8 cellular contexts compared by ENCODE assay signal in genomic region chr19:8832132-8833021, GRCh38. TPM values are rescaled to one million over a fixed set of nuclear protein-coding genes. Genes with fewer than 3 reads are reported as not detected.
DNase-seq lines count a peak whose midpoint lies in the region; ATAC-seq and TF ChIP-seq lines count a peak whose summit lies in the region.

TSS of gene MBD3L1 (plus strand) at chr19:8832377. CDS start at chr19:8842679, 10,302 bp downstream.
TSS of gene ZNF558 (minus strand) at chr19:8832304. CDS start at chr19:8822659, 9,645 bp downstream.

- H2AFZ ChIP-seq in KMS-11 (ENCODE audit: low read depth), result peak within 1 kb of the TSS; percentile 88

- peak within 1 kb of the TSS; percentile 85 for H3K9ac ChIP-seq in KMS-11

- peaks cover 4% of the 10 kb centered on the region for H3K4me1 ChIP-seq in KMS-11 (ENCODE audit: low read depth, poor library complexity, severe bottlenecking)

- ATAC-seq in GM21717 (IDR thresholded peaks at IDR 0.05; ENCODE audit: unreplicated experiment), result peak; percentile 85
- ATAC-seq in natural killer cell treated with Interleukin-12 subunit alpha and Interleukin-12 subunit beta and Interleukin-15 and Interleukin-18, amount 100 ng/mL, for 72 hours, result peak; percentile 96
- peak; percentile 94 for ATAC-seq in stimulated activated naive CD8-positive, alpha-beta T cell treated with anti-CD3 and anti-CD28 coated beads, Interleukin-15, Interleukin-2, amounts not matched to agents 100 U/mL and 50 U/mL, for 24 hours

- peak within 1 kb of the TSS; percentile 82 for H3K4me3 Mint-ChIP-seq in natural killer cell treated with Interleukin-12 subunit alpha and Interleukin-12 subunit beta and Interleukin-15 and Interleukin-18, amount 100 ng/mL, for 72 hours

- H3K4me2 ChIP-seq in KMS-11, result peak within 1 kb of the TSS; percentile 71

- H3K27me3 ChIP-seq in KMS-11 (ENCODE audit: insufficient read depth, low read depth), result peaks cover 19% of the 10 kb centered on the region; the same call in 1 of the 2 replicates

- no peak within 1 kb of the TSS for H3K4me3 ChIP-seq in KMS-11 (IDR thresholded peaks at IDR 0.05; ENCODE audit: insufficient read depth, low read depth, low read length)

- peak; percentile 82 for DNase-seq in DMS114 treated with DMSO at 0.1 percent for 48 hours (lab: John Stamatoyannopoulos, UW; ENCODE audit: unreplicated experiment)
- peak; percentile 97 for DNase-seq in RPMI7951 (ENCODE audit: low read depth)
- DNase-seq in activated T-helper 9 cell treated with anti-CD3 and anti-CD28 coated beads, Interleukin-2, amount 50 U/mL, for 16 hours (ENCODE audit: low read depth), result peak; percentile 99
- DNase-seq in fibroblast of peridontal ligament (ENCODE audit: extremely low read depth), result peak; percentile 97
- peak; percentile 99 for DNase-seq in natural killer cell treated with Interleukin-12 subunit alpha and Interleukin-12 subunit beta and Interleukin-15 and Interleukin-18, amount 100 ng/mL, for 72 hours (ENCODE audit: low spot score)
- peak; percentile 99 for DNase-seq in stimulated activated naive CD8-positive, alpha-beta T cell treated with anti-CD3 and anti-CD28 coated beads, Interleukin-15, Interleukin-2, amounts not matched to agents 100 U/mL and 50 U/mL, for 24 hours

- peak within 1 kb of the TSS; percentile 91 for H3K27ac ChIP-seq in KMS-11

- TF ChIP-seq CTCF in KMS-11 (conservative IDR thresholded peaks at IDR 0.05; ENCODE audit: low read depth, low read length), result no peak

- no peaks in the 10 kb centered on the region for H4K20me1 ChIP-seq in KMS-11 (ENCODE audit: insufficient read depth)

- H3K79me2 ChIP-seq in KMS-11 (ENCODE audit: insufficient read depth, low read depth), result no peaks in the 10 kb centered on the region

- no peaks in the 10 kb centered on the region for H3K36me3 ChIP-seq in KMS-11 (ENCODE audit: insufficient read depth)

- peaks cover 5% of the 10 kb centered on the region for H3K36me3 Mint-ChIP-seq in natural killer cell treated with Interleukin-12 subunit alpha and Interleukin-12 subunit beta and Interleukin-15 and Interleukin-18, amount 100 ng/mL, for 72 hours

- peak within 1 kb of the TSS; percentile 85 for H3K27ac Mint-ChIP-seq in natural killer cell treated with Interleukin-12 subunit alpha and Interleukin-12 subunit beta and Interleukin-15 and Interleukin-18, amount 100 ng/mL, for 72 hours

- H3K9me3 Mint-ChIP-seq in natural killer cell treated with Interleukin-12 subunit alpha and Interleukin-12 subunit beta and Interleukin-15 and Interleukin-18, amount 100 ng/mL, for 72 hours, result no peaks in the 10 kb centered on the region

- H3K27me3 Mint-ChIP-seq in natural killer cell treated with Interleukin-12 subunit alpha and Interleukin-12 subunit beta and Interleukin-15 and Interleukin-18, amount 100 ng/mL, for 72 hours, result peaks cover 0 to 4% of the 10 kb centered on the region in 2 donors

- H3K4me1 Mint-ChIP-seq in natural killer cell treated with Interleukin-12 subunit alpha and Interleukin-12 subunit beta and Interleukin-15 and Interleukin-18, amount 100 ng/mL, for 72 hours (ENCODE audit: low read depth in 2 of 2), result peaks cover 9 to 19% of the 10 kb centered on the region in 2 donors

RNA-seq across cellular contexts. Expression of gene MBD3L1, which starts in this region (rescaled TPM):
- total RNA-seq in RPMI7951 (2014; rRNA removed; shearing (Covaris generic)), result not detected in 2 replicates
- not detected for total RNA-seq in natural killer cell treated with Interleukin-12 subunit alpha and Interleukin-12 subunit beta and Interleukin-15 and Interleukin-18, amount 100 ng/mL, for 72 hours

RNA-seq across cellular contexts. Expression of gene ZNF558, which starts in this region (rescaled TPM):
- 10.6 and 17.7 TPM in 2 replicates for total RNA-seq in RPMI7951 (2014; rRNA removed; shearing (Covaris generic))
- total RNA-seq in natural killer cell treated with Interleukin-12 subunit alpha and Interleukin-12 subunit beta and Interleukin-15 and Interleukin-18, amount 100 ng/mL, for 72 hours, result 10 to 100 TPM; 19.2 to 23.1 TPM
